Comparison of ENCODE assay signal across 8 cellular contexts in genomic region chr20:54208492-54209044, GRCh38. TPM values are rescaled to one million over a fixed set of nuclear protein-coding genes. Genes with fewer than 3 reads are reported as not detected.
DNase-seq lines count a peak whose midpoint lies in the region; ATAC-seq and TF ChIP-seq lines count a peak whose summit lies in the region.

No MANE protein-coding gene starts in this region.

- no peaks in the 10 kb centered on the region for H3K9me3 ChIP-seq in parathyroid adenoma (ENCODE audit: control insufficient read depth, low read length)

- H3K9ac ChIP-seq in parathyroid adenoma = peak overlapping the region; percentile 87

- H3K79me2 ChIP-seq in parathyroid adenoma = peaks cover 38% of the 10 kb centered on the region

- H3K4me3 ChIP-seq in parathyroid adenoma (ENCODE audit: low read depth, low read length) = peak overlapping the region; percentile 82

- CTCF ChIA-PET in Calu3 (lab: Charles Lee) = interaction anchor here (0.5 to 2.3 kb wide), 16 partner anchors 9 to 695 kb away, joined by 3 to 11 read pairs (median 4); no protein-coding TSS in a partner anchor
- CTCF ChIA-PET in activated B cell treated with CpG ODN at 0.5 μM for 24 hours (lab: Charles Lee) = interaction anchor here (0.9 to 1.6 kb wide), 3 partner anchors 9 to 11 kb away, joined by 5 to 7 read pairs (median 6); no protein-coding TSS in a partner anchor

- POLR2A ChIA-PET in activated B cell treated with CpG ODN at 0.5 μM for 24 hours (lab: Charles Lee) = interaction anchor here (1.0 to 1.4 kb wide), 2 partner anchors 191 to 283 kb away, joined by 3 to 4 read pairs; no protein-coding TSS in a partner anchor

- H3K36me3 Mint-ChIP-seq in Calu3 (ENCODE audit: insufficient read depth, unreplicated experiment) = peaks cover 15% of the 10 kb centered on the region
- H3K36me3 Mint-ChIP-seq in activated B cell treated with CpG ODN at 0.5 μM for 24 hours (ENCODE audit: low read depth) = peaks cover 5% of the 10 kb centered on the region

- H3K4me1 ChIP-seq in foreskin keratinocyte (peaks cover 5% of the 10 kb centered on the region), parathyroid adenoma (peaks cover 8% of the 10 kb centered on the region)

- intact Hi-C loops in Calu3 (cut with micrococcal nuclease; ENCODE audit: unreplicated experiment) (no loop called here), activated B cell treated with CpG ODN at 0.5 μM for 24 hours (cut with micrococcal nuclease) (no loop called here)

- H3K27ac Mint-ChIP-seq in Calu3 (ENCODE audit: unreplicated experiment) = peak overlapping the region; percentile 18
- peak overlapping the region; percentile 69 for H3K27ac Mint-ChIP-seq in activated B cell treated with CpG ODN at 0.5 μM for 24 hours

- H3K27me3 ChIP-seq in foreskin keratinocyte (no peaks in the 10 kb centered on the region), parathyroid adenoma (ENCODE audit: control insufficient read depth, insufficient read depth, low read length) (no peaks in the 10 kb centered on the region)

- peak; percentile 36 for ATAC-seq in GM19395 (IDR thresholded peaks at IDR 0.05; ENCODE audit: unreplicated experiment)
- no peak for ATAC-seq in activated B cell treated with CpG ODN at 0.5 μM for 24 hours (ENCODE audit: low read depth)
- ATAC-seq in foreskin keratinocyte = peak; percentile 52

- H3K4me1 Mint-ChIP-seq in Calu3 (ENCODE audit: low read depth, unreplicated experiment) (peaks cover 18% of the 10 kb centered on the region), activated B cell treated with CpG ODN at 0.5 μM for 24 hours (peaks cover 25% of the 10 kb centered on the region)

- DNase-seq in Calu3 = no peak
- DNase-seq in HT-29 (ENCODE audit: low spot score) = peak; percentile 59
- DNase-seq in activated B cell treated with CpG ODN at 0.5 μM for 24 hours = no peak
- peak in 1 of 2 donors; percentile 54 for DNase-seq in foreskin keratinocyte
- no peak for DNase-seq in NCI-H1694 treated with DMSO at 0.1 percent for 48 hours (lab: John Stamatoyannopoulos, UW)
- no peak for DNase-seq in stimulated activated CD4-positive, alpha-beta T cell treated with anti-CD3 and anti-CD28 coated beads, Interleukin-12 subunit alpha, Interleukin-12 subunit beta, amount 100 ng/mL, for 4 hours

- TF ChIP-seq CTCF in Calu3 (IDR thresholded peaks at IDR 0.05; ENCODE audit: unreplicated experiment) (no peak), activated B cell treated with CpG ODN at 0.5 μM for 24 hours (IDR thresholded peaks at IDR 0.05) (no peak), foreskin keratinocyte (conservative IDR thresholded peaks at IDR 0.05) (no peak), parathyroid adenoma (IDR thresholded peaks at IDR 0.05) (no peak)

- H3K27ac ChIP-seq in foreskin keratinocyte (peak overlapping the region; percentile 99), parathyroid adenoma (peak overlapping the region; percentile 98)

- H3K36me3 ChIP-seq in parathyroid adenoma (ENCODE audit: control insufficient read depth, insufficient read depth, low read length) = no peaks in the 10 kb centered on the region

- peak overlapping the region; percentile 86 for H3K4me2 ChIP-seq in parathyroid adenoma (ENCODE audit: low read length)

- H2AFZ ChIP-seq in parathyroid adenoma = peak overlapping the region; percentile 96

- H3K9me3 Mint-ChIP-seq in Calu3 (ENCODE audit: low read depth, unreplicated experiment) (no peaks in the 10 kb centered on the region), activated B cell treated with CpG ODN at 0.5 μM for 24 hours (no peaks in the 10 kb centered on the region)

- H3K4me3 Mint-ChIP-seq in Calu3 (ENCODE audit: low read depth, unreplicated experiment) (peak overlapping the region; percentile 69), activated B cell treated with CpG ODN at 0.5 μM for 24 hours (peak overlapping the region; percentile 86)

- H3K27me3 Mint-ChIP-seq in Calu3 (ENCODE audit: unreplicated experiment) = no peaks in the 10 kb centered on the region
- no peaks in the 10 kb centered on the region for H3K27me3 Mint-ChIP-seq in activated B cell treated with CpG ODN at 0.5 μM for 24 hours

- no TSS peak for BruUV-seq in Calu3 (replicated peaks; lab: Mats Ljungman, UMichigan)

RNA-seq across cellular contexts. Expression of gene PFDN4, which starts 0.7 kb away (rescaled TPM):
- 61.8 TPM in 2 replicates for total RNA-seq in Calu3 (2022)
- 26.8 and 27.9 TPM in 2 replicates for total RNA-seq in HT-29 (2014; rRNA removed; shearing (Covaris generic))
- total RNA-seq in activated B cell treated with CpG ODN at 0.5 μM for 24 hours = 16.5 and 22.1 TPM in 2 replicates
- total RNA-seq in foreskin keratinocyte = 49.4 and 53.2 TPM in 2 replicates
- 61.8 and 69.1 TPM in 2 replicates for polyA plus RNA-seq in foreskin keratinocyte

RNA-seq across cellular contexts. Expression of gene CYP24A1, which starts 34.8 kb away (rescaled TPM):
- total RNA-seq in Calu3 (2022) = 393 and 665 TPM in 2 replicates
- 1.1 and 1.9 TPM in 2 replicates for total RNA-seq in HT-29 (2014; rRNA removed; shearing (Covaris generic))
- not detected in 2 replicates for total RNA-seq in activated B cell treated with CpG ODN at 0.5 μM for 24 hours
- total RNA-seq in foreskin keratinocyte = 1.4 and 2.3 TPM in 2 replicates
- 0.58 and 0.63 TPM in 2 replicates for polyA plus RNA-seq in foreskin keratinocyte

Comparison
In these comparisons a context has a peak if more than half of its experiments do, and no peak if none do; other contexts are left out.
1. RNA of gene CYP24A1, which starts 34.8 kb away (total RNA-seq): 393 to 665 TPM in Calu3; 1.1 to 1.9 TPM in HT-29, 1.4 to 2.3 TPM in foreskin keratinocyte and not detected in activated B cell treated with CpG ODN at 0.5 μM for 24 hours; every median in the first group is over 100 times any median in the second.